ENCODE assay signal across 19 cellular contexts in the genomic region with DNA sequence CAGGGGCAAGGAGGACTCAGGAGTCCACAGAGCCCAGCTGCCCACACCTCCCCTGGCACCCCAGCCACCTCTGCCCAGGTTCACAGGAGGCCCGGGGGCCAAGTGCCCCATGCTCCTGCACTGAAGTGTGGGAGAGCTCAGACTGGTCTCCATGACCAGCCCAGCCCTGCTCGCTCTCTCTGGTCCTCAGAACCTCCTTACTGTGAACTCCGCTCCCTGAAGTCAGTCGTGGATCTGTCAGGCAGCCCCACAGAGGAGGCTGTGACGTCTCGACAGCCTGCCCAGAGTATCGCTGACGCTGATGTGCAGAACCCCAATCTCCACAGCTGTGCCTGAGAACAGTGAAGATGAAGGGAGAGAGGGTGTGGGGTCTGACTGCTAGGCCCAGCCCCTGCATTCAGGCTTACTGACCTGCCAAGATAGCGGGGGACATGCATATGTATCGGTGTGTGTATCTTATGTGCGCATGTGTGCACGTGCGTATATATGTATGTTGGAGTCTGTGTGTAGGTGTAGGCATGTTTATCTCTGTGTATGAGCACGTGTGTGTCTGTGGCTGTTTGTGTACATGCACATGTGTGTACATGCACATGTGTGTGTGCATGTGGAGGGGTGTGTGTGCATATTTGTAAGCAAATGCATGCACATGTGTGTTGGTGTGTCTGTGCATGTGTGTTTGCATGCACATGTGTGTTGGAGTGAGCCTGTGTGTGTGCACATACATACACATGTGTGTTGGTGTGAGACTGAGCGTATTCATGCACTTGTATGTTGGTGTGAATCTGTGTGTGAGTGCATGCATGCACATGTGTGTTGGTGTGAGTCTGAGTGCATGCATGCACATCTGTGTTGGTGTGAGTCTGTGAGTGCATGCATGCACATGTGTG.
DNase-seq lines count a peak whose midpoint lies in the region; ATAC-seq, FAIRE-seq and TF ChIP-seq lines count a peak whose summit lies in the region.
"Had no signal": no experiment of that assay in that cellular context is flagged by ENCODE, and none has a peak within 500 bp of the region (broad histone marks: within the 10 kb centered on the region; RNA-seq: fewer than 3 reads in every experiment).

No MANE protein-coding gene starts in this region.

- no peak overlapping the region for H3K4me3 ChIP-seq in GM12878
- H3K4me3 ChIP-seq in tibial artery = no peak overlapping the region

- POLR2A ChIA-PET in GM12878 (lab: Charles Lee) = no interaction called here
- POLR2A ChIA-PET in naive thymus-derived CD8-positive, alpha-beta T cell (lab: Charles Lee) = no interaction called here

- H3K79me2 ChIP-seq in GM12878 (ENCODE audit: control insufficient read depth, insufficient read depth, low read length) = no peaks in the 10 kb centered on the region

- no peak for ATAC-seq in GM12878
- ATAC-seq in naive thymus-derived CD8-positive, alpha-beta T cell = no peak

- FAIRE-seq in HTR-8/SVneo (lab: Jason Lieb, UNC) (peak; percentile 90), GM12878 (lab: Jason Lieb, UNC) (no peak)
- FAIRE-seq: D721Med had no signal

- H3K27ac ChIP-seq in GM12878 (ENCODE audit: control insufficient read depth, insufficient read depth) (no peak overlapping the region), layer of hippocampus (ENCODE audit: low read depth, low read length) (peak overlapping the region; percentile 5), tibial artery (peak overlapping the region; percentile 78 to 83)
- H3K27ac ChIP-seq: RWPE1 had no signal

- no peaks in the 10 kb centered on the region for H3K36me3 ChIP-seq in GM12878 (ENCODE audit: control insufficient read depth in 2 of 2, insufficient read depth in 2 of 2, low read length in 1 of 2)
- no peaks in the 10 kb centered on the region for H3K36me3 ChIP-seq in tibial artery

- H3K4me2 ChIP-seq in GM12878 (ENCODE audit: control insufficient read depth, insufficient read depth) = no peak overlapping the region

- WGBS in GM12878 (ENCODE audit: insufficient coverage, insufficient replicate concordance, low lambda C conversion rate, missing lambda C conversion rate) = 44% methylated on average over 15 of the region's 15 CpGs

- no peak for TF ChIP-seq RAD21 in GM12878 (IDR thresholded peaks at IDR 0.05; ENCODE audit: insufficient read depth, low read depth, low read length)

- no peak for TF ChIP-seq EP300 in GM12878 (IDR thresholded peaks at IDR 0.05; ENCODE audit: borderline replicate concordance in 1 of 2, control insufficient read depth in 1 of 2, low read depth in 2 of 2, low read length in 2 of 2)

- H3K9me3 ChIP-seq in GM12878 (replicated peaks; ENCODE audit: control insufficient read depth, insufficient read depth, low read length) (no peaks in the 10 kb centered on the region; the same call in 2 of the 3 replicates), tibial artery (no peaks in the 10 kb centered on the region)

- H3K36me3 Mint-ChIP-seq in naive thymus-derived CD8-positive, alpha-beta T cell = no peaks in the 10 kb centered on the region
- H3K36me3 Mint-ChIP-seq: CD4-positive, CD25-positive, alpha-beta regulatory T cell had no signal

- no peaks in the 10 kb centered on the region for H3K4me1 ChIP-seq in GM12878 (ENCODE audit: control insufficient read depth, insufficient read depth, low read length)
- peaks cover 0 to 78% (median 46%) of the 10 kb centered on the region in 4 donors for H3K4me1 ChIP-seq in tibial artery

- RAD21 ChIA-PET in GM12878 (lab: Charles Lee; ENCODE audit: unreplicated experiment) = no interaction called here

- CTCF ChIA-PET in GM12878 (lab: Yijun Ruan, JAX) = no interaction called here

- H3K9ac ChIP-seq in GM12878 (ENCODE audit: control insufficient read depth, insufficient read depth, low read length) = no peak overlapping the region

- in situ Hi-C loops in GM12878 (cut with MboI) = no loop called here

- no peaks in the 10 kb centered on the region for H3K9me3 Mint-ChIP-seq in naive thymus-derived CD8-positive, alpha-beta T cell

- peaks cover 2 to 20% (median 14%) of the 10 kb centered on the region in 5 donors for H3K27me3 Mint-ChIP-seq in naive thymus-derived CD8-positive, alpha-beta T cell
- H3K27me3 Mint-ChIP-seq: CD4-positive, CD25-positive, alpha-beta regulatory T cell had no signal

- DNase-seq in HTR-8/SVneo (ENCODE audit: insufficient read length, low spot score) (no peak), GM12878 (ENCODE audit: low read depth, low spot score) (no peak), tibial artery (no peak), middle frontal gyrus (ENCODE audit: extremely low spot score, low spot score) (no peak), amygdala (lab: John Stamatoyannopoulos, UW) (no peak)
- DNase-seq in naive thymus-derived CD8-positive, alpha-beta T cell = no peak
- DNase-seq: CD4-positive, CD25-positive, alpha-beta regulatory T cell; GOT3; HCEC 1CT; NCI-H1048; NCI-H1417 treated with DMSO at 0.1 percent for 48 hours; NCI-H1694 treated with DMSO at 0.1 percent for 48 hours; NCI-H2081; NCI-H2227 treated with DMSO at 0.1 percent for 48 hours; NCI-H69; SHP77 had no signal

- no TSS peak for BruUV-seq in GM12878 (replicated peaks; lab: Mats Ljungman, UMichigan)

- no peak overlapping the region for H3K27ac Mint-ChIP-seq in naive thymus-derived CD8-positive, alpha-beta T cell
- H3K27ac Mint-ChIP-seq: CD4-positive, CD25-positive, alpha-beta regulatory T cell had no signal

- no peak overlapping the region for H2AFZ ChIP-seq in GM12878 (ENCODE audit: control insufficient read depth, low read depth, low read length)

- TF ChIP-seq POLR2A in GM12878 (IDR thresholded peaks at IDR 0.05; ENCODE audit: low read depth, low read length) = no peak

- intact Hi-C loops in GM12878 (cut with micrococcal nuclease; ENCODE audit: unreplicated experiment) = no loop called here
- intact Hi-C loops in tibial artery (cut with DNase I; ENCODE audit: low total_unique reads) = no loop called here

- no peaks in the 10 kb centered on the region for H3K4me1 Mint-ChIP-seq in naive thymus-derived CD8-positive, alpha-beta T cell

- no peaks in the 10 kb centered on the region for H3K27me3 ChIP-seq in GM12878 (replicated peaks in 1 of 2; ENCODE audit: control insufficient read depth in 2 of 2, insufficient read depth in 2 of 2, low read length in 1 of 2)
- H3K27me3 ChIP-seq in layer of hippocampus (ENCODE audit: control insufficient read depth, insufficient read depth, low read length) = peaks cover 7% of the 10 kb centered on the region
- H3K27me3 ChIP-seq in tibial artery = no peaks in the 10 kb centered on the region

- no peaks in the 10 kb centered on the region for H4K20me1 ChIP-seq in GM12878 (ENCODE audit: control insufficient read depth, insufficient read depth)

- TF ChIP-seq CTCF in GM12878 (IDR thresholded peaks at IDR 0.05 in 2 of 3, conservative IDR thresholded peaks at IDR 0.05 in 1 of 3; ENCODE audit: control insufficient read depth in 2 of 3, extremely low read depth in 1 of 3, insufficient read depth in 1 of 3, low read depth in 3 of 3, low read length in 3 of 3) (no peak), tibial artery (IDR thresholded peaks at IDR 0.05) (no peak)

- H3K4me3 Mint-ChIP-seq in naive thymus-derived CD8-positive, alpha-beta T cell = no peak overlapping the region
- H3K4me3 Mint-ChIP-seq: CD4-positive, CD25-positive, alpha-beta regulatory T cell had no signal

- SMC1A ChIA-PET in GM12878 (lab: Charles Lee; ENCODE audit: uncharacterized antibody, unreplicated experiment) = no interaction called here

TF ChIP-seq in GM12878, 131 proteins besides CTCF, POLR2A, EP300 and RAD21:
- TF ChIP-seq FOXM1 (IDR thresholded peaks at IDR 0.05; ENCODE audit: low read depth, low read length) = no peak
- TF ChIP-seq, protein P1, sequence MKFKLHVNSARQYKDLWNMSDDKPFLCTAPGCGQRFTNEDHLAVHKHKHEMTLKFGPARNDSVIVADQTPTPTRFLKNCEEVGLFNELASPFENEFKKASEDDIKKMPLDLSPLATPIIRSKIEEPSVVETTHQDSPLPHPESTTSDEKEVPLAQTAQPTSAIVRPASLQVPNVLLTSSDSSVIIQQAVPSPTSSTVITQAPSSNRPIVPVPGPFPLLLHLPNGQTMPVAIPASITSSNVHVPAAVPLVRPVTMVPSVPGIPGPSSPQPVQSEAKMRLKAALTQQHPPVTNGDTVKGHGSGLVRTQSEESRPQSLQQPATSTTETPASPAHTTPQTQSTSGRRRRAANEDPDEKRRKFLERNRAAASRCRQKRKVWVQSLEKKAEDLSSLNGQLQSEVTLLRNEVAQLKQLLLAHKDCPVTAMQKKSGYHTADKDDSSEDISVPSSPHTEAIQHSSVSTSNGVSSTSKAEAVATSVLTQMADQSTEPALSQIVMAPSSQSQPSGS (IDR thresholded peaks at IDR 0.05; ENCODE audit: low read length) = no peak
- no peak for TF ChIP-seq CHD2 (IDR thresholded peaks at IDR 0.05; ENCODE audit: borderline replicate concordance, low read depth, low read length)
- peak; percentile 28 for TF ChIP-seq NR2C2 (IDR thresholded peaks at IDR 0.05; ENCODE audit: borderline replicate concordance, control insufficient read depth, insufficient read length, low read depth)
- TF ChIP-seq YBX1 (IDR thresholded peaks at IDR 0.05) = no peak
